11 cellular contexts compared by ENCODE assay signal in the genomic region with DNA sequence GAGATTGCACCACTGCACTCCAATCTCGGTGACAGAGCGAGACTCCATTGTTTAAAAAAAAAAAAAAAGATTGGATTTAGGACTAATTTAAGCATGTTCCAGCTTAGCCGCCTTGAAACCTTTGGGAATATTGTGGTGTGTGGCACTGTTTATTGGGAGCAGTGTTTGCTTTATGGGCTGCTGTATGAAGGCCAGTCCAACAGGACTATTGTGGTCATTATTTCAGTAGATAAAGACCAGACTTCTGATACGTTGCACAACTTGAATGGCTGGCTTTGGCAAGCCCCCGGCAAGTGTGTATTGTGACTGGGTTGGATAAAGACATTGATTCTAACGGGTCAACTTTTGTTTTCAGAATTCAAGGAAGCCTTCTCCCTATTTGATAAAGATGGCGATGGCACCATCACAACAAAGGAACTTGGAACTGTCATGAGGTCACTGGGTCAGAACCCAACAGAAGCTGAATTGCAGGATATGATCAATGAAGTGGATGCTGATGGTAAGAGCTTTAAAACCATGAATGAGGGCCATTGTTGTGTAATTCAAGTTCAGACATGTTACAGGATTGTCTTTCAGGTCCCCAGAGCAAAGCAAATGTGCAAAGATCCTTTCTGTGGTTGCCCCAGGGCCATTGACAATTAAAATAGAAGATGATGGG. TPM values are rescaled to one million over a fixed set of nuclear protein-coding genes. Genes with fewer than 3 reads are reported as not detected.
DNase-seq lines count a peak whose midpoint lies in the region; ATAC-seq and TF ChIP-seq lines count a peak whose summit lies in the region.
"Had no signal": no experiment of that assay in that cellular context is flagged by ENCODE, and none has a peak within 500 bp of the region (broad histone marks: within the 10 kb centered on the region; RNA-seq: fewer than 3 reads in every experiment).

No MANE protein-coding gene starts in this region.

- H3K79me1 ChIP-seq in neuronal stem cell (ENCODE audit: low read depth, low read length) = peaks cover 10% of the 10 kb centered on the region

- H3K9me3 Mint-ChIP-seq in CD4-positive, alpha-beta memory T cell = peaks cover 0 to 13% (median 0%) of the 10 kb centered on the region in 8 donors
- no peaks in the 10 kb centered on the region for H3K9me3 Mint-ChIP-seq in central memory CD8-positive, alpha-beta T cell
- H3K9me3 Mint-ChIP-seq in Calu3 (ENCODE audit: low read depth, unreplicated experiment) = no peaks in the 10 kb centered on the region

- H3K4me1 Mint-ChIP-seq in CD4-positive, alpha-beta memory T cell = peaks cover 38 to 76% (median 59%) of the 10 kb centered on the region in 4 donors
- H3K4me1 Mint-ChIP-seq in central memory CD8-positive, alpha-beta T cell = peaks cover 71% of the 10 kb centered on the region
- H3K4me1 Mint-ChIP-seq in Calu3 (ENCODE audit: low read depth, unreplicated experiment) = peaks cover 11% of the 10 kb centered on the region

- H3K4ac ChIP-seq in neuronal stem cell (ENCODE audit: low read length) = no peak overlapping the region

- H3K14ac ChIP-seq in neuronal stem cell (ENCODE audit: low read length) = no peak overlapping the region

- H3K27me3 ChIP-seq in CD4-positive, alpha-beta memory T cell (ENCODE audit: insufficient read depth, low read length) = no peaks in the 10 kb centered on the region
- H3K27me3 ChIP-seq in neuronal stem cell (ENCODE audit: control insufficient read depth in 3 of 3, insufficient read depth in 3 of 3, low read depth in 1 of 3, low read length in 3 of 3) = peaks cover 0 to 2% (median 0%) of the 10 kb centered on the region in 3 experiments
- H3K27me3 ChIP-seq: suprapubic skin had no signal

- H3K27ac ChIP-seq in CD4-positive, alpha-beta memory T cell (ENCODE audit: low read depth, low read length) = peak overlapping the region; percentile 87
- peak overlapping the region; percentile 23 for H3K27ac ChIP-seq in neuronal stem cell (replicated peaks; ENCODE audit: low read length)
- H3K27ac ChIP-seq: PC-9, suprapubic skin had no signal

- peak overlapping the region; percentile 57 to 99 (median 77) for H3K27ac Mint-ChIP-seq in CD4-positive, alpha-beta memory T cell
- no peak overlapping the region for H3K27ac Mint-ChIP-seq in central memory CD8-positive, alpha-beta T cell (ENCODE audit: low read depth)
- no peak overlapping the region for H3K27ac Mint-ChIP-seq in Calu3 (ENCODE audit: unreplicated experiment)

- H3K36me3 Mint-ChIP-seq in CD4-positive, alpha-beta memory T cell = peaks cover 73 to 82% of the 10 kb centered on the region in 2 donors
- peaks cover 91% of the 10 kb centered on the region for H3K36me3 Mint-ChIP-seq in central memory CD8-positive, alpha-beta T cell (ENCODE audit: insufficient read depth)
- H3K36me3 Mint-ChIP-seq in Calu3 (ENCODE audit: insufficient read depth, unreplicated experiment) = peaks cover 71% of the 10 kb centered on the region

- H2BK12ac ChIP-seq in neuronal stem cell (ENCODE audit: low read length) = no peak overlapping the region

- H3K36me3 ChIP-seq in CD4-positive, alpha-beta memory T cell (ENCODE audit: insufficient read depth, low read length) = peaks cover 63% of the 10 kb centered on the region
- peaks cover 35 to 63% of the 10 kb centered on the region in 2 donors for H3K36me3 ChIP-seq in neuronal stem cell (replicated peaks in 1 of 2; ENCODE audit: control insufficient read depth in 2 of 2, insufficient read depth in 2 of 2, low read length in 2 of 2)

- CTCF ChIA-PET in CD4-positive, alpha-beta memory T cell (lab: Charles Lee; ENCODE audit: partially characterized antibody) = interaction anchor here (0.6 to 9.3 kb wide), 8 partner anchors 8 to 1712 kb away, joined by 3 to 119 read pairs (median 4); no protein-coding TSS in a partner anchor
- CTCF ChIA-PET in Calu3 (lab: Charles Lee) = interaction anchor here (0.9 to 1.9 kb wide), 2 partner anchors 8 to 99 kb away, joined by 3 to 6 read pairs; no protein-coding TSS in a partner anchor

- POLR2A ChIA-PET in CD4-positive, alpha-beta memory T cell (lab: Charles Lee; ENCODE audit: partially characterized antibody) = interaction anchor here (1.3 to 18.5 kb wide), 6 partner anchors 7 to 357 kb away, joined by 3 to 1009 read pairs (median 8); a partner anchor contains a TSS

- no peak for TF ChIP-seq CTCF in Calu3 (IDR thresholded peaks at IDR 0.05; ENCODE audit: unreplicated experiment)

- ATAC-seq in central memory CD8-positive, alpha-beta T cell (replicated peaks; ENCODE audit: extremely low read depth, poor library complexity, severe bottlenecking) = no peak
- ATAC-seq: GM12878 had no signal

- no peak overlapping the region for H2AK5ac ChIP-seq in neuronal stem cell (ENCODE audit: low read depth, low read length)

- H3K18ac ChIP-seq in neuronal stem cell (ENCODE audit: low read length) = no peak overlapping the region

- H3K4me1 ChIP-seq in CD4-positive, alpha-beta memory T cell (ENCODE audit: insufficient read depth, low read length) = peaks cover 58% of the 10 kb centered on the region
- peaks cover 3 to 13% of the 10 kb centered on the region in 2 donors for H3K4me1 ChIP-seq in neuronal stem cell (ENCODE audit: control insufficient read depth in 2 of 2, insufficient read depth in 1 of 2, low read depth in 1 of 2, low read length in 2 of 2)

- H2BK5ac ChIP-seq in neuronal stem cell (ENCODE audit: low read length) = no peak overlapping the region

- H3K23ac ChIP-seq in neuronal stem cell (ENCODE audit: low read depth, low read length, poor library complexity) = no peak overlapping the region

- DNase-seq in CD4-positive, alpha-beta memory T cell = no peak
- DNase-seq in NCI-H146 (lab: John Stamatoyannopoulos, UW) = peak; percentile 37
- no peak for DNase-seq in central memory CD8-positive, alpha-beta T cell (ENCODE audit: low spot score in 2 of 2)
- DNase-seq in neuronal stem cell (ENCODE audit: low spot score) = no peak
- DNase-seq in NCI-H510A (lab: John Stamatoyannopoulos, UW) = no peak
- no peak for DNase-seq in OCI-M2 (lab: John Stamatoyannopoulos, UW; ENCODE audit: unreplicated experiment)
- no peak for DNase-seq in Calu3
- DNase-seq: effector memory CD4-positive, alpha-beta T cell; PC-9 had no signal

- H2BK120ac ChIP-seq in neuronal stem cell (ENCODE audit: low read depth, low read length) = no peak overlapping the region

- H2BK15ac ChIP-seq in neuronal stem cell (ENCODE audit: low read length) = no peak overlapping the region

- intact Hi-C loops in CD4-positive, alpha-beta memory T cell (cut with micrococcal nuclease) = no loop called here
- intact Hi-C loops in Calu3 (cut with micrococcal nuclease; ENCODE audit: unreplicated experiment) = loop anchor here (10.0 kb wide), 1 partner anchor 54 kb away; no protein-coding TSS in a partner anchor

- no peak overlapping the region for H3K9ac ChIP-seq in neuronal stem cell (ENCODE audit: low read depth, low read length, poor library complexity)

- no peak overlapping the region for H4K91ac ChIP-seq in neuronal stem cell (ENCODE audit: low read depth, low read length, poor library complexity)

- peak overlapping the region in 6 of 8 donors; percentile 69 to 99 (median 98) for H3K4me3 Mint-ChIP-seq in CD4-positive, alpha-beta memory T cell
- peak overlapping the region; percentile 99 for H3K4me3 Mint-ChIP-seq in central memory CD8-positive, alpha-beta T cell
- no peak overlapping the region for H3K4me3 Mint-ChIP-seq in Calu3 (ENCODE audit: low read depth, unreplicated experiment)

- no peaks in the 10 kb centered on the region for H3K9me3 ChIP-seq in CD4-positive, alpha-beta memory T cell (ENCODE audit: control insufficient read depth in 1 of 2, low read length in 2 of 2)
- no peaks in the 10 kb centered on the region for H3K9me3 ChIP-seq in neuronal stem cell (replicated peaks in 1 of 2; ENCODE audit: control insufficient read depth in 2 of 2, insufficient read depth in 1 of 2, low read depth in 1 of 2, low read length in 2 of 2)
- H3K9me3 ChIP-seq: suprapubic skin had no signal

- no CpG with 5 or more reads among the region's 7 CpGs for WGBS in neuronal stem cell (ENCODE audit: extremely low coverage in 2 of 2, insufficient read length in 2 of 2, insufficient replicate concordance in 1 of 2), 2 donors

- H3K4me2 ChIP-seq in neuronal stem cell (ENCODE audit: insufficient read depth, low read length, poor library complexity, severe bottlenecking) = no peak overlapping the region
- H3K4me2 ChIP-seq: PC-9 had no signal

- BruUV-seq in Calu3 (replicated peaks; lab: Mats Ljungman, UMichigan) = no TSS peak

- no peak overlapping the region for H2AFZ ChIP-seq in neuronal stem cell (ENCODE audit: low read length)
- H2AFZ ChIP-seq: PC-9 had no signal

- H4K8ac ChIP-seq in neuronal stem cell (ENCODE audit: low read depth, low read length) = no peak overlapping the region

- no peak overlapping the region for H3K4me3 ChIP-seq in CD4-positive, alpha-beta memory T cell (ENCODE audit: low read length in 2 of 2)
- no peak overlapping the region for H3K4me3 ChIP-seq in neuronal stem cell (ENCODE audit: low read length in 2 of 2)
- H3K4me3 ChIP-seq: PC-9, suprapubic skin had no signal

- H3K27me3 Mint-ChIP-seq in CD4-positive, alpha-beta memory T cell = peaks cover 0 to 5% of the 10 kb centered on the region in 2 donors
- no peaks in the 10 kb centered on the region for H3K27me3 Mint-ChIP-seq in central memory CD8-positive, alpha-beta T cell
- H3K27me3 Mint-ChIP-seq in Calu3 (ENCODE audit: unreplicated experiment) = no peaks in the 10 kb centered on the region

RNA-seq across cellular contexts. Expression of a gene that starts 4.2 kb away (rescaled TPM):
- total RNA-seq in CD4-positive, alpha-beta memory T cell = 100 to 1,000 TPM; 693 to 698 TPM
- polyA plus RNA-seq in CD4-positive, alpha-beta memory T cell = 1,000 to 10,000 TPM; 2,724 to 3,289 TPM
- polyA plus RNA-seq in neuronal stem cell (2013, experiment 1 of 2) = 396 TPM
- polyA plus RNA-seq in neuronal stem cell (2013, experiment 2 of 2) = 424 TPM
- total RNA-seq in Calu3 (2022) = 236 and 242 TPM in 2 replicates

Comparison
In these comparisons a context has a peak if more than half of its experiments do, and no peak if none do; other contexts are left out.
1. H3K27ac Mint-ChIP-seq: peak in CD4-positive, alpha-beta memory T cell (7 of 7); none in central memory CD8-positive, alpha-beta T cell (single experiment) and Calu3 (single experiment).